ENCODE assay signal across 1 cellular context in the genomic region with DNA sequence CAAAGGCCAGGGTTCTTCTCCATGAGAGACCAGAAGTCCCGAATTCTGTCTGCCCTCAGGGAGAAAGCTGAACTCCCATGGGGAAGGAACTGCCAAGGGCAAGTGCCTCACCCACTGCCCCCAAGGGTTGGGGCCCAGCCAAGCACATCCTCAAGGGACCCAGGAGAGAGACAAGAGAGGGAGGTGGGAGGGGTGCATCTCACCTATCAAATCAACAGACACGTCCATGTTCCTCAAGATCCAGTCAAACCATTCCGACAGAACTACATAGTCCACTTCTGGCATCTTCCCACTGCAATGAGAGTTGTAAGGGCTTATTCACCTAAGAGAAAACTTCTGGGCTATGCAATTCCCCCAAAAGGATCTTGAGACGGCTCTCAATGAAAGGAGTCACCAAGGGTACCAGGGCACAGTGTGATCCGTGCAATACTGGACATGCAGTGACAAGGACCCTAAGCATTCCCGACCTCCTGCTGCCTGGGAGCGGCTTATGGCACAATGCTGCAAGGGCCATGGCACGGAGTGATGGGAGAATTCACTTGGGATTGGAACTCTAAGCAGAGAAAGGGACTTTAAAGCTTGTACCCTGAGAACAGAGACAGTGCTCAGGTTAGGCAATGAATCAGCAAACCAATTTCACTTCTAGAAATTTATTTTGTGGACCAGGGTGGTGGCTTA.
TF ChIP-seq lines count a peak whose summit lies in the region.

No MANE protein-coding gene starts in this region.

TF ChIP-seq in HepG2, 621 proteins besides CTCF, POLR2A, EP300 and RAD21 (continues in another document):
- TF ChIP-seq, protein P1, sequence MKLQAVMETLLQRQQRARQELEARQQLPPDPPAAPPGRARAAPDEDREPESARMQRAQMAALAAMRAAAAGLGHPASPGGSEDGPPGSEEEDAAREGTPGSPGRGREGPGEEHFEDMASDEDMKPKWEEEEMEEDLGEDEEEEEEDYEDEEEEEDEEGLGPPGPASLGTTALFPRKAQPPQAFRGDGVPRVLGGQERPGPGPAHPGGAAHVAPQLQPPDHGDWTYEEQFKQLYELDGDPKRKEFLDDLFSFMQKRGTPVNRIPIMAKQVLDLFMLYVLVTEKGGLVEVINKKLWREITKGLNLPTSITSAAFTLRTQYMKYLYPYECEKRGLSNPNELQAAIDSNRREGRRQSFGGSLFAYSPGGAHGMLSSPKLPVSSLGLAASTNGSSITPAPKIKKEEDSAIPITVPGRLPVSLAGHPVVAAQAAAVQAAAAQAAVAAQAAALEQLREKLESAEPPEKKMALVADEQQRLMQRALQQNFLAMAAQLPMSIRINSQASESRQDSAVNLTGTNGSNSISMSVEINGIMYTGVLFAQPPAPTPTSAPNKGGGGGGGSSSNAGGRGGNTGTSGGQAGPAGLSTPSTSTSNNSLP (IDR thresholded peaks at IDR 0.05; ENCODE audit: low read depth, low read length), result no peak
- TF ChIP-seq NRL (CRISPR knock-in tag; IDR thresholded peaks at IDR 0.05; ENCODE audit: borderline replicate concordance), result 0 out of 2 replicates have a peak, but pooled peaks have one; percentile 53
- TF ChIP-seq GABPA (IDR thresholded peaks at IDR 0.05; ENCODE audit: low read depth, low read length), result no peak
- no peak for TF ChIP-seq GABPA (CRISPR knock-in tag; IDR thresholded peaks at IDR 0.05; ENCODE audit: low read depth)
- TF ChIP-seq PLRG1 (conservative IDR thresholded peaks at IDR 0.05), result no peak
- TF ChIP-seq, protein P2, sequence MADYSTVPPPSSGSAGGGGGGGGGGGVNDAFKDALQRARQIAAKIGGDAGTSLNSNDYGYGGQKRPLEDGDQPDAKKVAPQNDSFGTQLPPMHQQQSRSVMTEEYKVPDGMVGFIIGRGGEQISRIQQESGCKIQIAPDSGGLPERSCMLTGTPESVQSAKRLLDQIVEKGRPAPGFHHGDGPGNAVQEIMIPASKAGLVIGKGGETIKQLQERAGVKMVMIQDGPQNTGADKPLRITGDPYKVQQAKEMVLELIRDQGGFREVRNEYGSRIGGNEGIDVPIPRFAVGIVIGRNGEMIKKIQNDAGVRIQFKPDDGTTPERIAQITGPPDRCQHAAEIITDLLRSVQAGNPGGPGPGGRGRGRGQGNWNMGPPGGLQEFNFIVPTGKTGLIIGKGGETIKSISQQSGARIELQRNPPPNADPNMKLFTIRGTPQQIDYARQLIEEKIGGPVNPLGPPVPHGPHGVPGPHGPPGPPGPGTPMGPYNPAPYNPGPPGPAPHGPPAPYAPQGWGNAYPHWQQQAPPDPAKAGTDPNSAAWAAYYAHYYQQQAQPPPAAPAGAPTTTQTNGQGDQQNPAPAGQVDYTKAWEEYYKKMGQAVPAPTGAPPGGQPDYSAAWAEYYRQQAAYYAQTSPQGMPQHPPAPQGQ (CRISPR knock-in tag; IDR thresholded peaks at IDR 0.05; ENCODE audit: borderline replicate concordance), result 0 out of 2 replicates have a peak, but pooled peaks have one; percentile 59
- no peak for TF ChIP-seq CBX1 (IDR thresholded peaks at IDR 0.05; ENCODE audit: low read depth)
- TF ChIP-seq ARHGAP35 (CRISPR knock-in tag; IDR thresholded peaks at IDR 0.05; ENCODE audit: borderline replicate concordance), result no peak
- no peak for TF ChIP-seq SRSF9 (IDR thresholded peaks at IDR 0.05; ENCODE audit: borderline replicate concordance, insufficient read depth, low read depth, low read length, poor library complexity, severe bottlenecking)
- TF ChIP-seq ZNF605 (CRISPR knock-in tag; IDR thresholded peaks at IDR 0.05), result peak; percentile 1; the same call in 1 of the 2 replicates
- TF ChIP-seq ZNF569 (CRISPR knock-in tag; IDR thresholded peaks at IDR 0.05; ENCODE audit: borderline replicate concordance), result no peak
- TF ChIP-seq MZF1 (CRISPR knock-in tag; IDR thresholded peaks at IDR 0.05; ENCODE audit: borderline replicate concordance), result no peak
- no peak for TF ChIP-seq NPAS2 (CRISPR knock-in tag; IDR thresholded peaks at IDR 0.05; ENCODE audit: borderline replicate concordance)
- no peak for TF ChIP-seq SOX13 (IDR thresholded peaks at IDR 0.05)
- no peak for TF ChIP-seq SOX13 (CRISPR knock-in tag; conservative IDR thresholded peaks at IDR 0.05 in 1 of 2, IDR thresholded peaks at IDR 0.05 in 1 of 2)
- 0 out of 2 replicates have a peak, but pooled peaks have one; percentile 50 for TF ChIP-seq JUN (CRISPR knock-in tag; IDR thresholded peaks at IDR 0.05)
- TF ChIP-seq TBP (CRISPR knock-in tag; IDR thresholded peaks at IDR 0.05), result peak; percentile 31; the same call in 1 of the 2 replicates
- TF ChIP-seq ZFY (CRISPR knock-in tag; IDR thresholded peaks at IDR 0.05), result no peak
- TF ChIP-seq ZNF839 (CRISPR knock-in tag; IDR thresholded peaks at IDR 0.05; ENCODE audit: borderline replicate concordance), result no peak
- no peak for TF ChIP-seq ZNF282 (IDR thresholded peaks at IDR 0.05; ENCODE audit: partially characterized antibody)
- no peak for TF ChIP-seq RXRB (CRISPR knock-in tag; IDR thresholded peaks at IDR 0.05; ENCODE audit: borderline replicate concordance)
- TF ChIP-seq, protein P3, sequence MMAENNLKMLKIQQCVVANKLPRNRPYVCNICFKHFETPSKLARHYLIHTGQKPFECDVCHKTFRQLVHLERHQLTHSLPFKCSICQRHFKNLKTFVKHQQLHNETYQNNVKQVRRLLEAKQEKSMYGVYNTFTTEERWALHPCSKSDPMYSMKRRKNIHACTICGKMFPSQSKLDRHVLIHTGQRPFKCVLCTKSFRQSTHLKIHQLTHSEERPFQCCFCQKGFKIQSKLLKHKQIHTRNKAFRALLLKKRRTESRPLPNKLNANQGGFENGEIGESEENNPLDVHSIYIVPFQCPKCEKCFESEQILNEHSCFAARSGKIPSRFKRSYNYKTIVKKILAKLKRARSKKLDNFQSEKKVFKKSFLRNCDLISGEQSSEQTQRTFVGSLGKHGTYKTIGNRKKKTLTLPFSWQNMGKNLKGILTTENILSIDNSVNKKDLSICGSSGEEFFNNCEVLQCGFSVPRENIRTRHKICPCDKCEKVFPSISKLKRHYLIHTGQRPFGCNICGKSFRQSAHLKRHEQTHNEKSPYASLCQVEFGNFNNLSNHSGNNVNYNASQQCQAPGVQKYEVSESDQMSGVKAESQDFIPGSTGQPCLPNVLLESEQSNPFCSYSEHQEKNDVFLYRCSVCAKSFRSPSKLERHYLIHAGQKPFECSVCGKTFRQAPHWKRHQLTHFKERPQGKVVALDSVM (CRISPR knock-in tag; IDR thresholded peaks at IDR 0.05), result no peak
- TF ChIP-seq KDM5A (IDR thresholded peaks at IDR 0.05; ENCODE audit: borderline replicate concordance, low read length), result 0 out of 2 replicates have a peak, but pooled peaks have one; percentile 27
- no peak for TF ChIP-seq ZNF607 (CRISPR knock-in tag; IDR thresholded peaks at IDR 0.05; ENCODE audit: borderline replicate concordance)
- no peak for TF ChIP-seq ZNF891 (CRISPR knock-in tag; IDR thresholded peaks at IDR 0.05)
- no peak for TF ChIP-seq GPN1 (CRISPR knock-in tag; IDR thresholded peaks at IDR 0.05; ENCODE audit: borderline replicate concordance)
- TF ChIP-seq, protein P4, sequence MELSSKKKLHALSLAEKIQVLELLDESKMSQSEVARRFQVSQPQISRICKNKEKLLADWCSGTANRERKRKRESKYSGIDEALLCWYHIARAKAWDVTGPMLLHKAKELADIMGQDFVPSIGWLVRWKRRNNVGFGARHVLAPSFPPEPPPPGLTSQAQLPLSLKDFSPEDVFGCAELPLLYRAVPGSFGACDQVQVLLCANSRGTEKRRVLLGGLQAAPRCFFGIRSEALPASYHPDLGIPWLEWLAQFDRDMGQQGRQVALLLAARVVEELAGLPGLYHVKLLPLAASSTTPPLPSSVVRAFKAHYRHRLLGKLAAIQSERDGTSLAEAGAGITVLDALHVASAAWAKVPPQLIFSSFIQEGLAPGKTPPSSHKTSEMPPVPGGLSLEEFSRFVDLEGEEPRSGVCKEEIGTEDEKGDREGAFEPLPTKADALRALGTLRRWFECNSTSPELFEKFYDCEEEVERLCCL (CRISPR knock-in tag; IDR thresholded peaks at IDR 0.05; ENCODE audit: borderline replicate concordance), result no peak
- TF ChIP-seq MBNL3 (CRISPR knock-in tag; conservative IDR thresholded peaks at IDR 0.05), result no peak
- no peak for TF ChIP-seq TCF12 (IDR thresholded peaks at IDR 0.05)
- TF ChIP-seq TCF12 (CRISPR knock-in tag; IDR thresholded peaks at IDR 0.05), result no peak
- no peak for TF ChIP-seq NBN (conservative IDR thresholded peaks at IDR 0.05)
- TF ChIP-seq, protein P5, sequence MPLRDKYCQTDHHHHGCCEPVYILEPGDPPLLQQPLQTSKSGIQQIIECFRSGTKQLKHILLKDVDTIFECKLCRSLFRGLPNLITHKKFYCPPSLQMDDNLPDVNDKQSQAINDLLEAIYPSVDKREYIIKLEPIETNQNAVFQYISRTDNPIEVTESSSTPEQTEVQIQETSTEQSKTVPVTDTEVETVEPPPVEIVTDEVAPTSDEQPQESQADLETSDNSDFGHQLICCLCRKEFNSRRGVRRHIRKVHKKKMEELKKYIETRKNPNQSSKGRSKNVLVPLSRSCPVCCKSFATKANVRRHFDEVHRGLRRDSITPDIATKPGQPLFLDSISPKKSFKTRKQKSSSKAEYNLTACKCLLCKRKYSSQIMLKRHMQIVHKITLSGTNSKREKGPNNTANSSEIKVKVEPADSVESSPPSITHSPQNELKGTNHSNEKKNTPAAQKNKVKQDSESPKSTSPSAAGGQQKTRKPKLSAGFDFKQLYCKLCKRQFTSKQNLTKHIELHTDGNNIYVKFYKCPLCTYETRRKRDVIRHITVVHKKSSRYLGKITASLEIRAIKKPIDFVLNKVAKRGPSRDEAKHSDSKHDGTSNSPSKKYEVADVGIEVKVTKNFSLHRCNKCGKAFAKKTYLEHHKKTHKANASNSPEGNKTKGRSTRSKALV (CRISPR knock-in tag; IDR thresholded peaks at IDR 0.05), result no peak
- no peak for TF ChIP-seq NFIB (CRISPR knock-in tag; IDR thresholded peaks at IDR 0.05; ENCODE audit: borderline replicate concordance)
- TF ChIP-seq KDM4B (CRISPR knock-in tag; IDR thresholded peaks at IDR 0.05), result no peak
- TF ChIP-seq ZNF746 (CRISPR knock-in tag; IDR thresholded peaks at IDR 0.05), result 0 out of 2 replicates have a peak, but pooled peaks have one; percentile 9
- TF ChIP-seq ZNF577 (CRISPR knock-in tag; IDR thresholded peaks at IDR 0.05; ENCODE audit: borderline replicate concordance, low read depth), result no peak
- TF ChIP-seq, protein P6, sequence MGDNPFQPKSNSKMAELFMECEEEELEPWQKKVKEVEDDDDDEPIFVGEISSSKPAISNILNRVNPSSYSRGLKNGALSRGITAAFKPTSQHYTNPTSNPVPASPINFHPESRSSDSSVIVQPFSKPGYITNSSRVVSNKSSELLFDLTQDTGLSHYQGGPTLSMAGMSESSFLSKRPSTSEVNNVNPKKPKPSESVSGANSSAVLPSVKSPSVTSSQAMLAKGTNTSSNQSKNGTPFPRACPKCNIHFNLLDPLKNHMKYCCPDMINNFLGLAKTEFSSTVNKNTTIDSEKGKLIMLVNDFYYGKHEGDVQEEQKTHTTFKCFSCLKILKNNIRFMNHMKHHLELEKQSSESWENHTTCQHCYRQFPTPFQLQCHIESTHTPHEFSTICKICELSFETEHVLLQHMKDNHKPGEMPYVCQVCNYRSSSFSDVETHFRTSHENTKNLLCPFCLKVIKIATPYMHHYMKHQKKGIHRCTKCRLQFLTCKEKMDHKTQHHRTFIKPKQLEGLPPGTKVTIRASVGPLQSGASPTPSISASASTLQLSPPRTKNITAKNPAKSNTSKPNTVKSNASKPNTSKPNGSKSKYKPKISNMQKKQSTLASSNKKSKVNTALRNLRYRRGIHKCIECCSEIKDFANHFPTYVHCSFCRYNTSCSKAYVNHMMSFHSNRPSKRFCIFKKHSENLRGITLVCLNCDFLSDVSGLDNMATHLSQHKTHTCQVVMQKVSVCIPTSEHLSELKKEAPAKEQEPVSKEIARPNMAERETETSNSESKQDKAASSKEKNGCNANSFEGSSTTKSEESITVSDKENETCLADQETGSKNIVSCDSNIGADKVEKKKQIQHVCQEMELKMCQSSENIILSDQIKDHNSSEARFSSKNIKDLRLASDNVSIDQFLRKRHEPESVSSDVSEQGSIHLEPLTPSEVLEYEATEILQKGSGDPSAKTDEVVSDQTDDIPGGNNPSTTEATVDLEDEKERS (CRISPR knock-in tag; IDR thresholded peaks at IDR 0.05), result no peak
- TF ChIP-seq, protein P7, sequence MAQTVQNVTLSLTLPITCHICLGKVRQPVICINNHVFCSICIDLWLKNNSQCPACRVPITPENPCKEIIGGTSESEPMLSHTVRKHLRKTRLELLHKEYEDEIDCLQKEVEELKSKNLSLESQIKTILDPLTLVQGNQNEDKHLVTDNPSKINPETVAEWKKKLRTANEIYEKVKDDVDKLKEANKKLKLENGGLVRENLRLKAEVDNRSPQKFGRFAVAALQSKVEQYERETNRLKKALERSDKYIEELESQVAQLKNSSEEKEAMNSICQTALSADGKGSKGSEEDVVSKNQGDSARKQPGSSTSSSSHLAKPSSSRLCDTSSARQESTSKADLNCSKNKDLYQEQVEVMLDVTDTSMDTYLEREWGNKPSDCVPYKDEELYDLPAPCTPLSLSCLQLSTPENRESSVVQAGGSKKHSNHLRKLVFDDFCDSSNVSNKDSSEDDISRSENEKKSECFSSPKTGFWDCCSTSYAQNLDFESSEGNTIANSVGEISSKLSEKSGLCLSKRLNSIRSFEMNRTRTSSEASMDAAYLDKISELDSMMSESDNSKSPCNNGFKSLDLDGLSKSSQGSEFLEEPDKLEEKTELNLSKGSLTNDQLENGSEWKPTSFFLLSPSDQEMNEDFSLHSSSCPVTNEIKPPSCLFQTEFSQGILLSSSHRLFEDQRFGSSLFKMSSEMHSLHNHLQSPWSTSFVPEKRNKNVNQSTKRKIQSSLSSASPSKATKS (CRISPR knock-in tag; IDR thresholded peaks at IDR 0.05), result no peak; the same call in 1 of the 2 replicates
- TF ChIP-seq ZNF772 (CRISPR knock-in tag; IDR thresholded peaks at IDR 0.05), result no peak
- TF ChIP-seq SAP130 (CRISPR knock-in tag; IDR thresholded peaks at IDR 0.05; ENCODE audit: low read depth), result no peak
- peak; percentile 7; the same call in 1 of the 2 replicates for TF ChIP-seq ZNF329 (CRISPR knock-in tag; IDR thresholded peaks at IDR 0.05; ENCODE audit: low read depth)
- no peak for TF ChIP-seq ZNF34 (CRISPR knock-in tag; IDR thresholded peaks at IDR 0.05; ENCODE audit: borderline replicate concordance)
- no peak for TF ChIP-seq ZNF850 (CRISPR knock-in tag; conservative IDR thresholded peaks at IDR 0.05)
- no peak for TF ChIP-seq HOXA5 (CRISPR knock-in tag; IDR thresholded peaks at IDR 0.05)
- TF ChIP-seq SMAD1 (CRISPR knock-in tag; IDR thresholded peaks at IDR 0.05; ENCODE audit: borderline replicate concordance, low read depth), result no peak
- no peak for TF ChIP-seq RELA (CRISPR knock-in tag; IDR thresholded peaks at IDR 0.05)
- no peak for TF ChIP-seq CREB1 (IDR thresholded peaks at IDR 0.05)
- no peak for TF ChIP-seq CREB1 (CRISPR knock-in tag; IDR thresholded peaks at IDR 0.05)
- TF ChIP-seq ZNF567 (CRISPR knock-in tag; IDR thresholded peaks at IDR 0.05; ENCODE audit: borderline replicate concordance), result 0 out of 2 replicates have a peak, but pooled peaks have one; percentile 63
- no peak for TF ChIP-seq ZNF878 (CRISPR knock-in tag; IDR thresholded peaks at IDR 0.05)
- TF ChIP-seq ZNF777 (CRISPR knock-in tag; IDR thresholded peaks at IDR 0.05), result no peak
- TF ChIP-seq NFIC (IDR thresholded peaks at IDR 0.05; ENCODE audit: low read length), result no peak
- no peak for TF ChIP-seq HNF4A (CRISPR knock-in tag; IDR thresholded peaks at IDR 0.05)
- no peak for TF ChIP-seq ZNF564 (CRISPR knock-in tag; IDR thresholded peaks at IDR 0.05)
- no peak for TF ChIP-seq MTF2 (CRISPR knock-in tag; IDR thresholded peaks at IDR 0.05; ENCODE audit: borderline replicate concordance)
- TF ChIP-seq HIVEP1 (CRISPR knock-in tag; IDR thresholded peaks at IDR 0.05), result peak; percentile 35; the same call in 1 of the 2 replicates
- no peak for TF ChIP-seq ZNF354B (CRISPR knock-in tag; IDR thresholded peaks at IDR 0.05)
